In genomic region chr7:128837521-128837921, GRCh38 we compare ENCODE assay signal across 1 cellular context.
TF ChIP-seq lines count a peak whose summit lies in the region.

No MANE protein-coding gene starts in this region.

TF ChIP-seq in K562, 482 proteins besides CTCF, POLR2A, EP300 and RAD21:
- TF ChIP-seq ZBED1 (IDR thresholded peaks at IDR 0.05), result no peak
- TF ChIP-seq STAG1 (CRISPR knock-in tag; IDR thresholded peaks at IDR 0.05; ENCODE audit: borderline replicate concordance), result 0 out of 2 replicates have a peak, but pooled peaks have one; percentile 9
- TF ChIP-seq RBFOX2 (IDR thresholded peaks at IDR 0.05; ENCODE audit: low read depth, low read length), result peak; percentile 62; the same call in 1 of the 2 replicates
- TF ChIP-seq POLR2G (IDR thresholded peaks at IDR 0.05; ENCODE audit: low read depth, low read length), result 0 out of 2 replicates have a peak, but pooled peaks have one; percentile 45
- no peak for TF ChIP-seq FOXA1 (IDR thresholded peaks at IDR 0.05; ENCODE audit: borderline replicate concordance)
- peak; percentile 36 for TF ChIP-seq HMGN3 (IDR thresholded peaks at IDR 0.05; ENCODE audit: borderline replicate concordance, extremely low read depth, insufficient read length, low read depth, low read length)
